8 cellular contexts compared by ENCODE assay signal in genomic region chr20:37314099-37314498, GRCh38. TPM values are rescaled to one million over a fixed set of nuclear protein-coding genes. Genes with fewer than 3 reads are reported as not detected.
A peak's percentile ranks its signal among the peaks of the same experiment; 100 is the strongest.
DNase-seq lines count a peak whose midpoint lies in the region; ATAC-seq and TF ChIP-seq lines count a peak whose summit lies in the region.

No MANE protein-coding gene starts in this region.

- peaks cover 7% of the 10 kb centered on the region for H3K36me3 ChIP-seq in ectodermal cell (ENCODE audit: control insufficient read depth, insufficient read depth, low read length)

- H3K27me3 ChIP-seq in ectodermal cell (ENCODE audit: control insufficient read depth, insufficient read depth, low read length, poor library complexity, severe bottlenecking), result no peaks in the 10 kb centered on the region

- peaks cover 34 to 60% of the 10 kb centered on the region in 2 donors for H3K4me1 Mint-ChIP-seq in natural killer cell
- peaks cover 31% of the 10 kb centered on the region for H3K4me1 Mint-ChIP-seq in type B pancreatic cell (ENCODE audit: unreplicated experiment)

- no peaks in the 10 kb centered on the region for H3K9me3 ChIP-seq in ectodermal cell (ENCODE audit: control insufficient read depth, low read length)

- no peak overlapping the region for H3K4me3 Mint-ChIP-seq in natural killer cell
- H3K4me3 Mint-ChIP-seq in type B pancreatic cell, result no peak overlapping the region

- no peak for ATAC-seq in activated naive CD4-positive, alpha-beta T cell treated with anti-CD3 and anti-CD28 coated beads, Interleukin-2, amount 50 U/mL, for 72 hours
- ATAC-seq in natural killer cell (no peak), GM19351 (IDR thresholded peaks at IDR 0.05; ENCODE audit: unreplicated experiment) (no peak)

- intact Hi-C loops in natural killer cell (cut with micrococcal nuclease), result no loop called here

- no peak for TF ChIP-seq CTCF in natural killer cell (IDR thresholded peaks at IDR 0.05)
- TF ChIP-seq CTCF in type B pancreatic cell (conservative IDR thresholded peaks at IDR 0.05), result no peak

- peak overlapping the region; percentile 47 to 85 for H3K27ac Mint-ChIP-seq in activated naive CD4-positive, alpha-beta T cell treated with anti-CD3 and anti-CD28 coated beads, Interleukin-2, amount 50 U/mL, for 72 hours
- H3K27ac Mint-ChIP-seq in natural killer cell (peak overlapping the region; percentile 89 to 94), type B pancreatic cell (peak overlapping the region; percentile 82)

- 94 to 95% methylated on average over 4 of the region's 4 CpGs for WGBS in ectodermal cell, 2 experiments

- peak overlapping the region; percentile 19 for H3K27ac ChIP-seq in ectodermal cell (ENCODE audit: insufficient read depth, low read depth, low read length, poor library complexity, severe bottlenecking)

- H3K4me3 ChIP-seq in ectodermal cell (ENCODE audit: insufficient read depth, low read depth, low read length), result no peak overlapping the region

- DNase-seq in activated naive CD4-positive, alpha-beta T cell treated with anti-CD3 and anti-CD28 coated beads, Interleukin-2, amount 50 U/mL, for 72 hours (ENCODE audit: low spot score in 2 of 2), result peak in 1 of 2 donors; percentile 25
- no peak for DNase-seq in activated naive CD4-positive, alpha-beta T cell treated with anti-CD3 and anti-CD28 coated beads, Interleukin-2, amount 50 U/mL, for 16 hours
- no peak for DNase-seq in natural killer cell
- DNase-seq in type B pancreatic cell (ENCODE audit: extremely low spot score, unreplicated experiment), result no peak
- DNase-seq in AG20443 (ENCODE audit: low spot score), result no peak
- DNase-seq in NCI-H1092 treated with DMSO at 0.1 percent for 48 hours (lab: John Stamatoyannopoulos, UW), result no peak

- peaks cover 26% of the 10 kb centered on the region for H3K4me1 ChIP-seq in ectodermal cell (ENCODE audit: control insufficient read depth, insufficient read depth, low read length)

- H3K9me3 Mint-ChIP-seq in activated naive CD4-positive, alpha-beta T cell treated with anti-CD3 and anti-CD28 coated beads, Interleukin-2, amount 50 U/mL, for 72 hours, result no peaks in the 10 kb centered on the region
- H3K9me3 Mint-ChIP-seq in natural killer cell (no peaks in the 10 kb centered on the region), type B pancreatic cell (no peaks in the 10 kb centered on the region)

- H3K27me3 Mint-ChIP-seq in natural killer cell (ENCODE audit: low read depth in 2 of 2) (no peaks in the 10 kb centered on the region), type B pancreatic cell (no peaks in the 10 kb centered on the region)

- H3K36me3 Mint-ChIP-seq in activated naive CD4-positive, alpha-beta T cell treated with anti-CD3 and anti-CD28 coated beads, Interleukin-2, amount 50 U/mL, for 72 hours, result no peaks in the 10 kb centered on the region
- no peaks in the 10 kb centered on the region for H3K36me3 Mint-ChIP-seq in natural killer cell
- H3K36me3 Mint-ChIP-seq in type B pancreatic cell, result peaks cover 30% of the 10 kb centered on the region

RNA-seq across cellular contexts. Expression of gene MANBAL, which starts 24.6 kb away (rescaled TPM):
- total RNA-seq in activated naive CD4-positive, alpha-beta T cell treated with anti-CD3 and anti-CD28 coated beads, Interleukin-2, amount 50 U/mL, for 72 hours, result 1 to 10 TPM; 7.8 to 9.8 TPM
- 67.3 TPM for polyA plus RNA-seq in ectodermal cell (2013, experiment 1 of 4)
- 68.0 TPM for polyA plus RNA-seq in ectodermal cell (2013, experiment 2 of 4)
- 58.8 TPM for polyA plus RNA-seq in ectodermal cell (2013, experiment 3 of 4)
- 63.8 TPM for polyA plus RNA-seq in ectodermal cell (2013, experiment 4 of 4)
- 1 to 10 TPM; 5.1 to 7.9 (median 6.4) TPM for total RNA-seq in natural killer cell
- total RNA-seq in type B pancreatic cell (ENCODE audit: low replicate concordance), result 35.5 and 40.4 TPM in 2 replicates

RNA-seq across cellular contexts. Expression of gene SRC, which starts 31.8 kb away (rescaled TPM):
- 1 to 10 TPM; 5.4 to 8.3 TPM for total RNA-seq in activated naive CD4-positive, alpha-beta T cell treated with anti-CD3 and anti-CD28 coated beads, Interleukin-2, amount 50 U/mL, for 72 hours
- 37.8 TPM for polyA plus RNA-seq in ectodermal cell (2013, experiment 1 of 4)
- polyA plus RNA-seq in ectodermal cell (2013, experiment 2 of 4), result 44.4 TPM
- polyA plus RNA-seq in ectodermal cell (2013, experiment 3 of 4), result 33.0 TPM
- 36.0 TPM for polyA plus RNA-seq in ectodermal cell (2013, experiment 4 of 4)
- total RNA-seq in natural killer cell, result 10 to 100 TPM in 2 of 3 donors, 1 to 10 TPM in 1; 2.3 to 15.6 (median 10.5) TPM
- total RNA-seq in type B pancreatic cell (ENCODE audit: low replicate concordance), result 56.0 and 70.3 TPM in 2 replicates

RNA-seq across cellular contexts. Expression of gene GHRH, which starts 52.5 kb away (rescaled TPM):
- not detected for total RNA-seq in activated naive CD4-positive, alpha-beta T cell treated with anti-CD3 and anti-CD28 coated beads, Interleukin-2, amount 50 U/mL, for 72 hours
- not detected for polyA plus RNA-seq in ectodermal cell (2013, experiment 1 of 4)
- 0.53 TPM for polyA plus RNA-seq in ectodermal cell (2013, experiment 2 of 4)
- polyA plus RNA-seq in ectodermal cell (2013, experiment 3 of 4), result not detected
- 0.49 TPM for polyA plus RNA-seq in ectodermal cell (2013, experiment 4 of 4)
- not detected for total RNA-seq in natural killer cell
- total RNA-seq in type B pancreatic cell (ENCODE audit: low replicate concordance), result 0.77 and 3.9 TPM in 2 replicates
